ENCODE assay signal across 24 cellular contexts in genomic region chr20:50693001-50693400, GRCh38. TPM values are rescaled to one million over a fixed set of nuclear protein-coding genes. Genes with fewer than 3 reads are reported as not detected.
"Had no signal": no experiment of that assay in that cellular context is flagged by ENCODE, and none has a peak within 500 bp of the region (broad histone marks: within the 10 kb centered on the region; RNA-seq: fewer than 3 reads in every experiment).

No MANE protein-coding gene starts in this region.

- H3K9me3 Mint-ChIP-seq: memory B cell; stimulated activated naive B cell treated with anti-CD40 and anti-IgM and Interleukin-4, amounts not matched to agents 10 μg/mL and 1 μg/mL and 100 μg/mL, for 72 hours; stimulated activated naive CD8-positive, alpha-beta T cell treated with anti-CD3 and anti-CD28 coated beads, Interleukin-15, amount 100 ng/mL, for 72 hours had no signal

- ATAC-seq: esophagus mucosa; heart right ventricle; left lung; lower lobe of right lung; psoas muscle; stimulated activated naive B cell treated with anti-CD40 and anti-IgM and Interleukin-4, amounts not matched to agents 10 μg/mL and 1 μg/mL and 100 μg/mL, for 72 hours; stimulated activated naive CD8-positive, alpha-beta T cell treated with anti-CD3 and anti-CD28 coated beads, Interleukin-15, amount 100 ng/mL, for 72 hours had no signal

- H3K27ac ChIP-seq: left lung, lower lobe of right lung, neutrophil, psoas muscle had no signal

- H3K4me3 Mint-ChIP-seq: memory B cell; stimulated activated naive B cell treated with anti-CD40 and anti-IgM and Interleukin-4, amounts not matched to agents 10 μg/mL and 1 μg/mL and 100 μg/mL, for 72 hours; stimulated activated naive CD8-positive, alpha-beta T cell treated with anti-CD3 and anti-CD28 coated beads, Interleukin-15, amount 100 ng/mL, for 72 hours had no signal

- H3K9me3 ChIP-seq: heart right ventricle, left lung, lower lobe of right lung, neutrophil, psoas muscle, sigmoid colon had no signal

- H3K36me3 Mint-ChIP-seq: stimulated activated naive B cell treated with anti-CD40 and anti-IgM and Interleukin-4, amounts not matched to agents 10 μg/mL and 1 μg/mL and 100 μg/mL, for 72 hours had no signal

- H3K4me1 ChIP-seq: psoas muscle had no signal

- H3K36me3 ChIP-seq: heart right ventricle, left lung, lower lobe of right lung, neutrophil, sigmoid colon had no signal

- H3K27ac Mint-ChIP-seq: memory B cell; stimulated activated naive B cell treated with anti-CD40 and anti-IgM and Interleukin-4, amounts not matched to agents 10 μg/mL and 1 μg/mL and 100 μg/mL, for 72 hours; stimulated activated naive CD8-positive, alpha-beta T cell treated with anti-CD3 and anti-CD28 coated beads, Interleukin-15, amount 100 ng/mL, for 72 hours had no signal

- FAIRE-seq: endometrium, frontal cortex, keratinocyte had no signal

- DNase-seq: caudate nucleus; cortex of kidney; dorsolateral prefrontal cortex; effector memory CD4-positive, alpha-beta T cell; heart right ventricle; left lung; lower lobe of right lung; midbrain; psoas muscle; retina; sigmoid colon; stimulated activated CD4-positive, alpha-beta T cell treated with anti-CD3 and anti-CD28 coated beads, Interleukin-2, amount 100 ng/mL, for 24 hours; stimulated activated CD4-positive, alpha-beta T cell treated with anti-CD3 and anti-CD28 coated beads, Interleukin-4, amount 100 ng/mL, for 4 hours; stimulated activated naive B cell treated with anti-CD40 and anti-IgM and Interleukin-4, amounts not matched to agents 10 μg/mL and 1 μg/mL and 100 μg/mL, for 72 hours; stimulated activated naive CD8-positive, alpha-beta T cell treated with anti-CD3 and anti-CD28 coated beads, Interleukin-15, amount 100 ng/mL, for 72 hours; trophoblast cell had no signal

- H3K4me3 ChIP-seq: heart right ventricle, left lung, lower lobe of right lung, psoas muscle, sigmoid colon, skin epidermis had no signal

RNA-seq across cellular contexts. Expression of gene RIPOR3, which starts 1.7 kb away (rescaled TPM):
- polyA plus RNA-seq: neural cell had no signal
